14 cellular contexts compared by ENCODE assay signal in genomic region chr5:52743529-52743928, GRCh38. TPM values are rescaled to one million over a fixed set of nuclear protein-coding genes. Genes with fewer than 3 reads are reported as not detected.
DNase-seq lines count a peak whose midpoint lies in the region; ATAC-seq and TF ChIP-seq lines count a peak whose summit lies in the region.
"Had no signal": no experiment of that assay in that cellular context is flagged by ENCODE, and none has a peak within 500 bp of the region (broad histone marks: within the 10 kb centered on the region; RNA-seq: fewer than 3 reads in every experiment).

No MANE protein-coding gene starts in this region.

- H3K9me2 ChIP-seq in Loucy (replicated peaks; ENCODE audit: low read depth, low read length) = no peaks in the 10 kb centered on the region

- CTCF ChIA-PET in activated CD4-positive, alpha-beta T cell treated with anti-CD3 and anti-CD28 coated beads, Interleukin-2, amount 10 ng/mL, durations not matched to agents 7 days and 5 days (lab: Charles Lee) = interaction anchor here (1.7 kb wide), 1 partner anchor 18 kb away, joined by 9 read pairs; no protein-coding TSS in a partner anchor

- H3K4me1 ChIP-seq in Loucy (ENCODE audit: insufficient read depth, low read length, poor library complexity, severe bottlenecking) = peaks cover 63% of the 10 kb centered on the region
- H3K4me1 ChIP-seq in tibial nerve = peaks cover 0 to 14% (median 2%) of the 10 kb centered on the region in 4 donors

- peak; percentile 33 for ATAC-seq in stimulated activated effector memory CD8-positive, alpha-beta T cell treated with anti-CD3 and anti-CD28 coated beads, Interleukin-12 subunit alpha, Interleukin-12 subunit beta, amount 100 ng/mL, for 72 hours
- no peak for ATAC-seq in GM19324 (IDR thresholded peaks at IDR 0.05; ENCODE audit: low FRiP score, unreplicated experiment)

- H3K36me3 ChIP-seq in Loucy (ENCODE audit: insufficient read depth, low read length) = no peaks in the 10 kb centered on the region
- H3K36me3 ChIP-seq in tibial nerve = no peaks in the 10 kb centered on the region

- H3K4me3 Mint-ChIP-seq in activated CD4-positive, alpha-beta T cell treated with anti-CD3 and anti-CD28 coated beads, Interleukin-2, amount 10 ng/mL, durations not matched to agents 7 days and 5 days = no peak overlapping the region
- H3K4me3 Mint-ChIP-seq in chondrocyte (ENCODE audit: unreplicated experiment) = no peak overlapping the region
- H3K4me3 Mint-ChIP-seq in stimulated activated effector memory CD8-positive, alpha-beta T cell treated with anti-CD3 and anti-CD28 coated beads, Interleukin-12 subunit alpha, Interleukin-12 subunit beta, amount 100 ng/mL, for 72 hours = peak overlapping the region; percentile 45

- H3K4me2 ChIP-seq in Loucy (ENCODE audit: low read depth, low read length, poor library complexity, severe bottlenecking) = peak overlapping the region; percentile 32
- H3K4me2 ChIP-seq: KMS-11 had no signal

- POLR2A ChIA-PET in activated CD4-positive, alpha-beta T cell treated with anti-CD3 and anti-CD28 coated beads, Interleukin-2, amount 10 ng/mL, durations not matched to agents 7 days and 5 days (lab: Charles Lee) = no interaction called here

- H3K9me3 ChIP-seq in Loucy (ENCODE audit: insufficient read depth, low read depth, low read length) (no peaks in the 10 kb centered on the region), tibial nerve (no peaks in the 10 kb centered on the region)

- peak overlapping the region; percentile 82 for H3K27ac Mint-ChIP-seq in activated CD4-positive, alpha-beta T cell treated with anti-CD3 and anti-CD28 coated beads, Interleukin-2, amount 10 ng/mL, durations not matched to agents 7 days and 5 days
- H3K27ac Mint-ChIP-seq in chondrocyte (ENCODE audit: unreplicated experiment) = peak overlapping the region; percentile 15
- peak overlapping the region; percentile 3 for H3K27ac Mint-ChIP-seq in stimulated activated effector memory CD8-positive, alpha-beta T cell treated with anti-CD3 and anti-CD28 coated beads, Interleukin-12 subunit alpha, Interleukin-12 subunit beta, amount 100 ng/mL, for 72 hours

- H3K27ac ChIP-seq in tibial nerve = no peak overlapping the region
- H3K27ac ChIP-seq: KMS-11 had no signal

- H2AFZ ChIP-seq in Loucy (ENCODE audit: low read length) = no peak overlapping the region

- TF ChIP-seq EP300 in tibial nerve (IDR thresholded peaks at IDR 0.05) = no peak

- H3K79me2 ChIP-seq in Loucy (ENCODE audit: insufficient read depth, low read length) = no peaks in the 10 kb centered on the region

- peaks cover 6% of the 10 kb centered on the region for H3K36me3 Mint-ChIP-seq in activated CD4-positive, alpha-beta T cell treated with anti-CD3 and anti-CD28 coated beads, Interleukin-2, amount 10 ng/mL, durations not matched to agents 7 days and 5 days (ENCODE audit: low read depth)
- no peaks in the 10 kb centered on the region for H3K36me3 Mint-ChIP-seq in chondrocyte (ENCODE audit: low read depth)
- H3K36me3 Mint-ChIP-seq in stimulated activated effector memory CD8-positive, alpha-beta T cell treated with anti-CD3 and anti-CD28 coated beads, Interleukin-12 subunit alpha, Interleukin-12 subunit beta, amount 100 ng/mL, for 72 hours = peaks cover 5% of the 10 kb centered on the region

- no peak for TF ChIP-seq POLR2A in tibial nerve (IDR thresholded peaks at IDR 0.05)

- H3F3A ChIP-seq in Loucy (ENCODE audit: low read depth) = peaks cover 5% of the 10 kb centered on the region; the same call in 1 of the 2 replicates

- DNase-seq in activated CD4-positive, alpha-beta T cell treated with anti-CD3 and anti-CD28 coated beads, Interleukin-2, amount 10 ng/mL, durations not matched to agents 7 days and 5 days = no peak
- DNase-seq in activated CD4-positive, alpha-beta T cell treated with anti-CD3 and anti-CD28 coated beads, Interleukin-2, amount 50 U/mL, for 48 hours = no peak
- DNase-seq in chondrocyte (ENCODE audit: low spot score) (no peak), tibial nerve (ENCODE audit: low spot score in 2 of 2) (no peak), AML-193 (lab: John Stamatoyannopoulos, UW) (no peak)
- DNase-seq in stimulated activated effector memory CD8-positive, alpha-beta T cell treated with anti-CD3 and anti-CD28 coated beads, Interleukin-12 subunit alpha, Interleukin-12 subunit beta, amount 100 ng/mL, for 72 hours (ENCODE audit: low spot score in 2 of 2) = no peak
- DNase-seq: GF-D8, midbrain, NCI-H1436, NCI-H226 had no signal

- peaks cover 8% of the 10 kb centered on the region for H3K9me3 Mint-ChIP-seq in activated CD4-positive, alpha-beta T cell treated with anti-CD3 and anti-CD28 coated beads, Interleukin-2, amount 10 ng/mL, durations not matched to agents 7 days and 5 days
- no peaks in the 10 kb centered on the region for H3K9me3 Mint-ChIP-seq in chondrocyte (ENCODE audit: low read depth)
- no peaks in the 10 kb centered on the region for H3K9me3 Mint-ChIP-seq in stimulated activated effector memory CD8-positive, alpha-beta T cell treated with anti-CD3 and anti-CD28 coated beads, Interleukin-12 subunit alpha, Interleukin-12 subunit beta, amount 100 ng/mL, for 72 hours

- TF ChIP-seq CTCF in Loucy (conservative IDR thresholded peaks at IDR 0.05; ENCODE audit: low read length) = no peak
- no peak for TF ChIP-seq CTCF in chondrocyte (IDR thresholded peaks at IDR 0.05)
- TF ChIP-seq CTCF in tibial nerve (IDR thresholded peaks at IDR 0.05) = no peak

- no peak overlapping the region for H3K4me3 ChIP-seq in Loucy (ENCODE audit: low read length, poor library complexity, severe bottlenecking)
- H3K4me3 ChIP-seq in tibial nerve = no peak overlapping the region
- H3K4me3 ChIP-seq: skin epidermis had no signal

- H3K27me3 ChIP-seq in Loucy (ENCODE audit: insufficient read depth, low read length, poor library complexity, severe bottlenecking) = no peaks in the 10 kb centered on the region
- H3K27me3 ChIP-seq in tibial nerve = no peaks in the 10 kb centered on the region

- H4K20me1 ChIP-seq in Loucy (ENCODE audit: insufficient read depth, low read length, poor library complexity, severe bottlenecking) = no peaks in the 10 kb centered on the region

- H3K9ac ChIP-seq in Loucy (ENCODE audit: low read depth, low read length, poor library complexity, severe bottlenecking) = no peak overlapping the region
- H3K9ac ChIP-seq: KMS-11 had no signal

- H3K4me1 Mint-ChIP-seq in activated CD4-positive, alpha-beta T cell treated with anti-CD3 and anti-CD28 coated beads, Interleukin-2, amount 10 ng/mL, durations not matched to agents 7 days and 5 days = peaks cover 44% of the 10 kb centered on the region
- H3K4me1 Mint-ChIP-seq in chondrocyte (ENCODE audit: low read depth) = peaks cover 48% of the 10 kb centered on the region
- H3K4me1 Mint-ChIP-seq in stimulated activated effector memory CD8-positive, alpha-beta T cell treated with anti-CD3 and anti-CD28 coated beads, Interleukin-12 subunit alpha, Interleukin-12 subunit beta, amount 100 ng/mL, for 72 hours = peaks cover 51% of the 10 kb centered on the region

- H3K27me3 Mint-ChIP-seq in activated CD4-positive, alpha-beta T cell treated with anti-CD3 and anti-CD28 coated beads, Interleukin-2, amount 10 ng/mL, durations not matched to agents 7 days and 5 days = no peaks in the 10 kb centered on the region
- H3K27me3 Mint-ChIP-seq in chondrocyte (ENCODE audit: low read depth) = no peaks in the 10 kb centered on the region

- 65 to 71% methylated on average over 3 of the region's 3 CpGs for WGBS in tibial nerve, 2 donors

RNA-seq across cellular contexts. Expression of gene ITGA1, which starts 44.2 kb away (rescaled TPM):
- 1 to 10 TPM; 2.6 to 3.2 TPM for total RNA-seq in activated CD4-positive, alpha-beta T cell treated with anti-CD3 and anti-CD28 coated beads, Interleukin-2, amount 10 ng/mL, durations not matched to agents 7 days and 5 days
- total RNA-seq in chondrocyte (228 to 346 TPM (median 340 TPM) in 3 replicates), tibial nerve (10 to 100 TPM; 26.8 to 62.5 (median 27.7) TPM)

RNA-seq across cellular contexts. Expression of gene PELO, which starts 44.2 kb away (rescaled TPM):
- total RNA-seq in activated CD4-positive, alpha-beta T cell treated with anti-CD3 and anti-CD28 coated beads, Interleukin-2, amount 10 ng/mL, durations not matched to agents 7 days and 5 days = 1 to 10 TPM; 7.8 to 9.3 TPM
- total RNA-seq in chondrocyte (133 to 154 TPM (median 134 TPM) in 3 replicates), tibial nerve (10 to 100 TPM in 3 of 4 donors, 1 to 10 TPM in 1; 8.4 to 17.8 (median 16.6) TPM)

Comparison
In these comparisons a context has a peak if more than half of its experiments do, and no peak if none do; other contexts are left out.
1. H3K27ac Mint-ChIP-seq: peak in every context shown above with its lines; median percentile 82 in activated CD4-positive, alpha-beta T cell treated with anti-CD3 and anti-CD28 coated beads, Interleukin-2, amount 10 ng/mL, durations not matched to agents 7 days and 5 days; 15 in chondrocyte; 3 in stimulated activated effector memory CD8-positive, alpha-beta T cell treated with anti-CD3 and anti-CD28 coated beads, Interleukin-12 subunit alpha, Interleukin-12 subunit beta, amount 100 ng/mL, for 72 hours.
2. RNA of gene ITGA1, which starts 44.2 kb away (total RNA-seq): 228 to 346 TPM in chondrocyte and 26.8 to 62.5 TPM in tibial nerve; 2.6 to 3.2 TPM in activated CD4-positive, alpha-beta T cell treated with anti-CD3 and anti-CD28 coated beads, Interleukin-2, amount 10 ng/mL, durations not matched to agents 7 days and 5 days; every median in the first group is over 4 times any median in the second.